Comparison of ENCODE assay signal across 18 cellular contexts in the genomic region with DNA sequence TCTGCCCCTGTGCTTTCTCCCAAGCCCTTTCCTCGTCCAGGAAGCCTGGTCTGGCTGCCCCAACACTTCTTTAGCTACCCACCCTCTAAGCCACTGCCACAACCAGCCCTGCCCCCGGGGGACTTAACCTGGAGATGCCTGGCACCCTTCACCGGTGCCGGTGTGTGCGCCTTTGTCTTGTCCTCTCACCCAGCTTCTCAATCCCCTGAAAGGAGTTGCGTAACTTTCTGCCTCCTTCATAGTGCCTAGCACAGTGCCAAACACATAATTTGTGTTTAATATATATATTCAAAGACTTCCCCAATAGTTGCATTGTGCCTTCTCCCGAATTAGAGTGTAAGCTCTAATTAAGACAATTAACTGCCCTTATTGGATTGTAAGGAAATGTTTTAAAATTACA.
DNase-seq lines count a peak whose midpoint lies in the region; ATAC-seq, FAIRE-seq and TF ChIP-seq lines count a peak whose summit lies in the region.
"Had no signal": no experiment of that assay in that cellular context is flagged by ENCODE, and none has a peak within 500 bp of the region (broad histone marks: within the 10 kb centered on the region; RNA-seq: fewer than 3 reads in every experiment).

No MANE protein-coding gene starts in this region.

- H2AK5ac ChIP-seq in IMR-90 (ENCODE audit: low read depth, low read length) (no peak overlapping the region), H1 (ENCODE audit: low read depth, low read length) (no peak overlapping the region)

- H2BK120ac ChIP-seq in IMR-90 (ENCODE audit: low read depth, low read length), result no peak overlapping the region
- H2BK120ac ChIP-seq in H1 (replicated peaks; ENCODE audit: low read depth, low read length), result no peak overlapping the region

- H3K27ac ChIP-seq in IMR-90 (ENCODE audit: insufficient read depth, low read length), result no peak overlapping the region
- H3K27ac ChIP-seq in H1 (ENCODE audit: low read depth, low read length), result no peak overlapping the region
- H3K27ac ChIP-seq in osteoblast (ENCODE audit: low read depth, low read length), result no peak overlapping the region
- H3K27ac ChIP-seq: GM23248 had no signal

- H2BK15ac ChIP-seq in IMR-90 (ENCODE audit: low read depth, low read length) (no peak overlapping the region), H1 (ENCODE audit: low read length) (no peak overlapping the region)

- no peaks in the 10 kb centered on the region for H3K9me2 ChIP-seq in Loucy (replicated peaks; ENCODE audit: low read depth, low read length)

- no TSS peak for BruUV-seq in IMR-90 (replicated peaks; lab: Mats Ljungman, UMichigan)

- H3F3A ChIP-seq in Loucy (ENCODE audit: low read depth), result peaks cover 18% of the 10 kb centered on the region

- TF ChIP-seq POLR2A in IMR-90 (IDR thresholded peaks at IDR 0.05; ENCODE audit: low read depth, low read length) (no peak), H1 (IDR thresholded peaks at IDR 0.05; ENCODE audit: control extremely low read depth in 1 of 2, low read depth in 2 of 2, low read length in 2 of 2) (no peak)

- H3K14ac ChIP-seq in IMR-90 (replicated peaks; ENCODE audit: low read depth, low read length) (no peak overlapping the region), H1 (ENCODE audit: insufficient read length) (no peak overlapping the region)

- no peak overlapping the region for H2BK12ac ChIP-seq in H1 (ENCODE audit: low read depth, low read length)

- H2BK5ac ChIP-seq in IMR-90 (ENCODE audit: low read depth, low read length, poor library complexity, severe bottlenecking) (no peak overlapping the region), H1 (ENCODE audit: low read depth, low read length) (no peak overlapping the region)

- H2AK9ac ChIP-seq in IMR-90 (replicated peaks; ENCODE audit: low read depth, low read length, poor library complexity), result no peak overlapping the region

- dilution Hi-C loops in IMR-90 (cut with HindIII; ENCODE audit: low sequenced_read_pairs, unreplicated experiment), result no loop called here

- H3K9me1 ChIP-seq in IMR-90 (ENCODE audit: insufficient read depth, low read length), result no peaks in the 10 kb centered on the region

- H3K4me2 ChIP-seq in IMR-90 (ENCODE audit: low read depth, low read length), result no peak overlapping the region
- H3K4me2 ChIP-seq in Loucy (ENCODE audit: low read depth, low read length, poor library complexity, severe bottlenecking), result peak overlapping the region; percentile 70
- no peak overlapping the region for H3K4me2 ChIP-seq in H1 (ENCODE audit: insufficient read depth in 1 of 2, low read depth in 2 of 2, low read length in 2 of 2)
- H3K4me2 ChIP-seq in osteoblast (ENCODE audit: insufficient read depth, low read length), result no peak overlapping the region

- TF ChIP-seq RAD21 in IMR-90 (IDR thresholded peaks at IDR 0.05; ENCODE audit: low read length) (no peak), H1 (IDR thresholded peaks at IDR 0.05 in 1 of 2, conservative IDR thresholded peaks at IDR 0.05 in 1 of 2; ENCODE audit: low read depth in 2 of 2, low read length in 2 of 2) (no peak)

- H2BK20ac ChIP-seq in IMR-90 (ENCODE audit: low read depth, low read length) (no peak overlapping the region), H1 (ENCODE audit: low read length) (no peak overlapping the region)

- TF ChIP-seq EP300 in H1 (IDR thresholded peaks at IDR 0.05; ENCODE audit: borderline replicate concordance in 1 of 2, low read depth in 2 of 2, low read length in 2 of 2), result no peak

- H3K4me1 ChIP-seq in IMR-90 (ENCODE audit: control insufficient read depth, insufficient read depth, low read length) (no peaks in the 10 kb centered on the region), Loucy (ENCODE audit: insufficient read depth, low read length, poor library complexity, severe bottlenecking) (peaks cover 96% of the 10 kb centered on the region), H1 (replicated peaks in 1 of 4; ENCODE audit: control insufficient read depth in 3 of 4, insufficient read depth in 4 of 4, low read length in 3 of 4) (0 out of 7 replicates have a peak, but pooled peaks cover 0 to 3% (median 0%) of the 10 kb centered on the region in 4 experiments), osteoblast (ENCODE audit: insufficient read depth, low read length) (no peaks in the 10 kb centered on the region)

- H4K20me1 ChIP-seq in IMR-90 (ENCODE audit: insufficient read depth, low read length) (no peaks in the 10 kb centered on the region), Loucy (ENCODE audit: insufficient read depth, low read length, poor library complexity, severe bottlenecking) (no peaks in the 10 kb centered on the region), H1 (replicated peaks in 1 of 2; ENCODE audit: control insufficient read depth in 1 of 2, insufficient read depth in 2 of 2, low read length in 2 of 2) (no peaks in the 10 kb centered on the region), osteoblast (ENCODE audit: insufficient read depth, low read length) (no peaks in the 10 kb centered on the region)

- H3K36me3 ChIP-seq in IMR-90 (ENCODE audit: control insufficient read depth, insufficient read depth, low read length), result no peaks in the 10 kb centered on the region
- no peaks in the 10 kb centered on the region for H3K36me3 ChIP-seq in Loucy (ENCODE audit: insufficient read depth, low read length)
- no peaks in the 10 kb centered on the region for H3K36me3 ChIP-seq in H1 (ENCODE audit: control insufficient read depth in 2 of 4, insufficient read depth in 4 of 4, low read length in 3 of 4)
- no peaks in the 10 kb centered on the region for H3K36me3 ChIP-seq in osteoblast (ENCODE audit: insufficient read depth, low read length)

- H3K9me3 ChIP-seq in IMR-90 (ENCODE audit: control insufficient read depth, insufficient read depth, low read length), result no peaks in the 10 kb centered on the region
- H3K9me3 ChIP-seq in Loucy (ENCODE audit: insufficient read depth, low read depth, low read length), result peaks cover 5% of the 10 kb centered on the region; the same call in 1 of the 2 replicates
- no peaks in the 10 kb centered on the region for H3K9me3 ChIP-seq in H1 (ENCODE audit: insufficient read depth in 2 of 2, low read depth in 1 of 2, low read length in 1 of 2)
- H3K9me3 ChIP-seq in osteoblast (ENCODE audit: low read depth, low read length), result no peaks in the 10 kb centered on the region

- 48% methylated on average over 5 of the region's 7 CpGs; no CpG with 5 or more reads in 1 of the 2 experiments for WGBS in IMR-90 (ENCODE audit: extremely low coverage in 2 of 2, insufficient read length in 1 of 2), 2 experiments
- 96% methylated on average over 7 of the region's 7 CpGs; no CpG with 5 or more reads in 1 of the 2 experiments for WGBS in H1 (ENCODE audit: extremely low coverage in 1 of 2, insufficient coverage in 1 of 2, insufficient read length in 1 of 2, insufficient replicate concordance in 2 of 2, low coverage in 1 of 2, low lambda C conversion rate in 2 of 2, missing lambda C conversion rate in 1 of 2), 2 experiments

- H3K4me3 ChIP-seq in IMR-90 (ENCODE audit: insufficient read depth, low read depth, low read length), result no peak overlapping the region
- H3K4me3 ChIP-seq in Loucy (ENCODE audit: low read length, poor library complexity, severe bottlenecking), result no peak overlapping the region
- H3K4me3 ChIP-seq in H1 (ENCODE audit: extremely low read depth in 1 of 4, insufficient read depth in 2 of 4, low read depth in 3 of 4, low read length in 4 of 4), result no peak overlapping the region
- H3K4me3 ChIP-seq in osteoblast (ENCODE audit: insufficient read depth, low read length), result no peak overlapping the region
- H3K4me3 ChIP-seq: GM23248 had no signal

- FAIRE-seq in H1 (lab: Jason Lieb, UNC), result no peak
- FAIRE-seq: GM12892, GM19239 had no signal

- H3K4ac ChIP-seq in IMR-90 (ENCODE audit: low read depth, low read length) (no peak overlapping the region), H1 (replicated peaks; ENCODE audit: insufficient read length, low read depth, low read length) (no peak overlapping the region)

- H4K8ac ChIP-seq in IMR-90 (ENCODE audit: low read depth in 2 of 2, low read length in 2 of 2), result no peak overlapping the region
- no peak overlapping the region for H4K8ac ChIP-seq in H1 (ENCODE audit: extremely low read depth, insufficient read depth, low read length)

- H3K56ac ChIP-seq in IMR-90 (ENCODE audit: extremely low read depth, insufficient read depth, low read length), result no peak overlapping the region
- H3K56ac ChIP-seq in H1 (replicated peaks; ENCODE audit: insufficient read length, low read depth, low read length), result no peak overlapping the region

- H4K91ac ChIP-seq in IMR-90 (ENCODE audit: insufficient read depth, low read depth, low read length) (no peak overlapping the region), H1 (replicated peaks; ENCODE audit: insufficient read length, low read length) (no peak overlapping the region)

- H3K79me2 ChIP-seq in Loucy (ENCODE audit: insufficient read depth, low read length), result peaks cover 11% of the 10 kb centered on the region; the same call in 1 of the 2 replicates
- no peaks in the 10 kb centered on the region for H3K79me2 ChIP-seq in H1 (ENCODE audit: control insufficient read depth in 1 of 2, insufficient read depth in 2 of 2, low read length in 2 of 2)
- no peaks in the 10 kb centered on the region for H3K79me2 ChIP-seq in osteoblast (ENCODE audit: insufficient read depth, low read length)

- H3K27me3 ChIP-seq in IMR-90 (ENCODE audit: control insufficient read depth, insufficient read depth, low read length), result peaks cover 5% of the 10 kb centered on the region
- no peaks in the 10 kb centered on the region for H3K27me3 ChIP-seq in Loucy (ENCODE audit: insufficient read depth, low read length, poor library complexity, severe bottlenecking)
- H3K27me3 ChIP-seq in H1 (replicated peaks in 1 of 4; ENCODE audit: control insufficient read depth in 3 of 4, extremely low read depth in 1 of 4, insufficient read depth in 3 of 4, low read length in 3 of 4), result no peaks in the 10 kb centered on the region
- H3K27me3 ChIP-seq in osteoblast (ENCODE audit: insufficient read depth, low read length), result peaks cover 3% of the 10 kb centered on the region

- H2AFZ ChIP-seq in IMR-90 (replicated peaks; ENCODE audit: low read length, poor library complexity) (no peak overlapping the region), Loucy (ENCODE audit: low read length) (no peak overlapping the region), H1 (ENCODE audit: low read length) (no peak overlapping the region), osteoblast (ENCODE audit: low read length) (no peak overlapping the region)
- H2AFZ ChIP-seq: GM23248 had no signal

- no peak overlapping the region for H3K9ac ChIP-seq in IMR-90 (ENCODE audit: low read depth, low read length)
- H3K9ac ChIP-seq in Loucy (ENCODE audit: low read depth, low read length, poor library complexity, severe bottlenecking), result peak overlapping the region; percentile 70
- no peak overlapping the region for H3K9ac ChIP-seq in H1 (replicated peaks in 1 of 4; ENCODE audit: extremely low read depth in 1 of 4, low read depth in 3 of 4, low read length in 3 of 4)
- H3K9ac ChIP-seq: GM23248 had no signal

- intact Hi-C loops in IMR-90 (cut with micrococcal nuclease), result no loop called here

- ATAC-seq in IMR-90 (ENCODE audit: low read depth) (no peak), GM18511 (IDR thresholded peaks at IDR 0.05; ENCODE audit: unreplicated experiment) (no peak)
- ATAC-seq: HCT116 had no signal

- H3K18ac ChIP-seq in IMR-90 (ENCODE audit: low read depth, low read length) (no peak overlapping the region), H1 (ENCODE audit: extremely low read depth, low read length) (no peak overlapping the region)

- TF ChIP-seq CTCF in IMR-90 (conservative IDR thresholded peaks at IDR 0.05; ENCODE audit: low read depth, low read length), result no peak
- TF ChIP-seq CTCF in Loucy (conservative IDR thresholded peaks at IDR 0.05; ENCODE audit: low read length), result no peak
- no peak for TF ChIP-seq CTCF in H1 (IDR thresholded peaks at IDR 0.05; ENCODE audit: control extremely low read depth in 1 of 3, insufficient read depth in 1 of 3, low read depth in 1 of 3, low read length in 3 of 3)
- TF ChIP-seq CTCF in osteoblast (IDR thresholded peaks at IDR 0.05; ENCODE audit: extremely low read depth, low read depth, low read length), result no peak

- DNase-seq in IMR-90 (no peak), H1 (ENCODE audit: low read depth in 1 of 2, low spot score in 2 of 2) (no peak), osteoblast (ENCODE audit: insufficient read length, low spot score, missing footprints) (peak; percentile 15), GM03348 (ENCODE audit: low spot score) (no peak)
- DNase-seq: C1 segment of cervical spinal cord; Calu3; CD4-positive, alpha-beta memory T cell; COR-L47; DMS53; DMS79 treated with DMSO at 0.1 percent for 48 hours; GF-D8; GM23248; H9 had no signal

- H4K5ac ChIP-seq in IMR-90 (ENCODE audit: low read depth, low read length), result no peak overlapping the region
- H4K5ac ChIP-seq in H1 (ENCODE audit: insufficient read length, low read depth, low read length), result no peak overlapping the region

- POLR2A ChIA-PET in IMR-90 (lab: Charles Lee; ENCODE audit: unreplicated experiment), result no interaction called here
- POLR2A ChIA-PET in H1 (lab: Charles Lee; ENCODE audit: partially characterized antibody), result interaction anchor here (0.8 kb wide), 1 partner anchor 27 kb away, joined by 3 read pairs; no protein-coding TSS in a partner anchor

- CTCF ChIA-PET in IMR-90 (lab: Yijun Ruan, JAX), result no interaction called here
- CTCF ChIA-PET in H1 (lab: Charles Lee; ENCODE audit: partially characterized antibody), result interaction anchor here (1.1 to 1.9 kb wide), 3 partner anchors 8 to 541 kb away, joined by 3 to 6 read pairs (median 4); no protein-coding TSS in a partner anchor

- H3K23ac ChIP-seq in IMR-90 (ENCODE audit: low read depth, low read length) (no peak overlapping the region), H1 (ENCODE audit: insufficient read length) (no peak overlapping the region)

- H3K79me1 ChIP-seq in IMR-90 (ENCODE audit: low read depth in 1 of 2, low read length in 2 of 2) (no peaks in the 10 kb centered on the region), H1 (ENCODE audit: low read depth, low read length) (no peaks in the 10 kb centered on the region)

- H3K23me2 ChIP-seq in H1 (ENCODE audit: low read depth, low read length), result no peaks in the 10 kb centered on the region

- in situ Hi-C loops in IMR-90 (cut with MboI; ENCODE audit: low sequenced_read_pairs), result no loop called here
